Comparison of ENCODE assay signal across 14 cellular contexts in the genomic region with DNA sequence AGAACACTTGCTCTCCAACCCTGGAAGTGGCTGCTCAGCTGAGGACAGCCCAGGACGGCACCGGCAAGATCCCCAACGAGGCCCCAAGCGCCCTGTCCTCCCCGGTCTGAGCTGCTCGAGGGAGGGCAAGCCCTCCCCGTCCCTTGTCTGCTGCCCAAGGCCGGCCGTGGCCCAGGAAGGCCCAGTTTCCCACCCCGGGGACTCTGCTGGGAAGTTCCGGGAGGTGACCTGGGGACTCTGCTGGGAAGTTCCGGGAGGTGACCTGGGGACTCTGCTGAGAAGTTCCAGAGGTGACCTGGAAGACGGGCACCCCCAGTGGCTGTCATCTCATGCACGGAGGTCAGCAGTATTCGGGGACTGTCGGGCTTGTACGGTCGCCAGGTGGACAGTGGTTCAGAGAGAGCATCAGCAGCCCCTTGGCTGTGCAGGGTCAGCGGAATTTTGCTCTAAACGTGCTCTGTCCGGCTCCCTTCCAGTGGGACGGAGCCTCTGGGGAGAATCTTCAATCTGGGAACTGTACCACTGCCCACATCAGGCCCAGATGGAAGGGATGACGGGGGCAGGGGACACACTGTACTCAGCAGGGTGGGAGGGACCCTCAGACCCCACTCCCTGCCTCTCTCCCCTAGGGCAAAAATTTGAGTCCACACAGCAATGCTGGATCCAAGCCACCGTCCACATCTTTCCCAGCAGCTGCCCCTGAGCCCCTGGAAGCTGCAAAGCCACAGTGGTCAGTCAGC. TPM values are rescaled to one million over a fixed set of nuclear protein-coding genes. Genes with fewer than 3 reads are reported as not detected.
DNase-seq lines count a peak whose midpoint lies in the region; ATAC-seq and TF ChIP-seq lines count a peak whose summit lies in the region.
"Had no signal": no experiment of that assay in that cellular context is flagged by ENCODE, and none has a peak within 500 bp of the region (broad histone marks: within the 10 kb centered on the region; RNA-seq: fewer than 3 reads in every experiment).

No MANE protein-coding gene starts in this region.

- peak overlapping the region; percentile 3 for H3K56ac ChIP-seq in mesendoderm (ENCODE audit: low read length)

- H3K9ac ChIP-seq in mesendoderm (ENCODE audit: low read length), result no peak overlapping the region

- DNase-seq in H7 (peak; percentile 52), coronary artery (ENCODE audit: low spot score) (no peak), mesendoderm (no peak), substantia nigra (lab: John Stamatoyannopoulos, UW) (no peak), islet precursor cell (no peak)
- DNase-seq in activated CD8-positive, alpha-beta memory T cell treated with anti-CD3 and anti-CD28 coated beads, Interleukin-2, amount 50 U/mL, for 48 hours, result no peak
- DNase-seq: C1 segment of cervical spinal cord; DMS79 treated with DMSO at 0.1 percent for 48 hours; NCI-H1694; NCI-H446; stimulated activated naive B cell treated with anti-CD40 and anti-IgM and Interleukin-4, amounts not matched to agents 10 μg/mL and 1 μg/mL and 100 μg/mL, for 72 hours had no signal

- H3K4me3 ChIP-seq in H7 (ENCODE audit: insufficient read depth, low read depth, low read length), result no peak overlapping the region
- peak overlapping the region; percentile 17 for H3K4me3 ChIP-seq in coronary artery
- no peak overlapping the region for H3K4me3 ChIP-seq in mesendoderm (ENCODE audit: low read length)
- H3K4me3 ChIP-seq: SJSA1, smooth muscle cell had no signal

- no peaks in the 10 kb centered on the region for H3K79me2 ChIP-seq in mesendoderm (ENCODE audit: control insufficient read depth, insufficient read depth, low read length)

- no peaks in the 10 kb centered on the region for H3K79me1 ChIP-seq in mesendoderm (ENCODE audit: low read length)

- peak overlapping the region; percentile 91 to 92 for H3K27ac ChIP-seq in coronary artery
- H3K27ac ChIP-seq in mesendoderm (ENCODE audit: low read depth, low read length), result no peak overlapping the region
- H3K27ac ChIP-seq in substantia nigra (ENCODE audit: low read depth, low read length, poor library complexity, severe bottlenecking), result peak overlapping the region; percentile 35
- H3K27ac ChIP-seq: SJSA1 had no signal

- no peaks in the 10 kb centered on the region for H3K4me1 ChIP-seq in mesendoderm (ENCODE audit: control insufficient read depth, low read depth, low read length)

- H2BK15ac ChIP-seq in mesendoderm (replicated peaks; ENCODE audit: low read depth), result no peak overlapping the region

- ATAC-seq in GM18502 (IDR thresholded peaks at IDR 0.05; ENCODE audit: poor library complexity, unreplicated experiment), result no peak
- ATAC-seq: stimulated activated naive B cell treated with anti-CD40 and anti-IgM and Interleukin-4, amounts not matched to agents 10 μg/mL and 1 μg/mL and 100 μg/mL, for 72 hours had no signal

- TF ChIP-seq CTCF in coronary artery (IDR thresholded peaks at IDR 0.05), result no peak

- H4K8ac ChIP-seq in mesendoderm (ENCODE audit: low read depth, low read length), result no peak overlapping the region

- H2AK5ac ChIP-seq in mesendoderm (ENCODE audit: low read length), result no peak overlapping the region

- no peak overlapping the region for H2BK120ac ChIP-seq in mesendoderm (ENCODE audit: low read depth, low read length)

- H3K23ac ChIP-seq in mesendoderm (ENCODE audit: low read length), result no peak overlapping the region

- H3K36me3 ChIP-seq in H7 (replicated peaks; ENCODE audit: control insufficient read depth, insufficient read depth, low read length) (no peaks in the 10 kb centered on the region), mesendoderm (ENCODE audit: control insufficient read depth, insufficient read depth, low read length) (no peaks in the 10 kb centered on the region)

- WGBS in mesendoderm (ENCODE audit: extremely low coverage, insufficient coverage, low lambda C conversion rate), result no CpG with 5 or more reads among the region's 24 CpGs

- no peak overlapping the region for H4K5ac ChIP-seq in mesendoderm (ENCODE audit: low read length)

- no peak overlapping the region for H3K4ac ChIP-seq in mesendoderm (ENCODE audit: low read depth, low read length)

- no peak overlapping the region for H3K4me2 ChIP-seq in mesendoderm (ENCODE audit: low read length)
- H3K4me2 ChIP-seq: smooth muscle cell had no signal

- no peak overlapping the region for H2BK5ac ChIP-seq in mesendoderm (ENCODE audit: low read length)

- no peak overlapping the region for H3K18ac ChIP-seq in mesendoderm (ENCODE audit: low read length)

- H3K27me3 ChIP-seq in H7 (ENCODE audit: control insufficient read depth, insufficient read depth, low read length) (no peaks in the 10 kb centered on the region; the same call in 1 of the 2 replicates), mesendoderm (ENCODE audit: insufficient read depth, low read length, poor library complexity) (no peaks in the 10 kb centered on the region)
- H3K27me3 ChIP-seq: SJSA1 had no signal

RNA-seq across cellular contexts. Expression of a gene that starts 7.2 kb away (rescaled TPM):
- 16.6 and 19.3 TPM in 2 replicates for total RNA-seq in H7 (2014; rRNA removed; shearing (Covaris generic))
- polyA plus RNA-seq in mesendoderm (2013, experiment 1 of 2), result 2.0 TPM
- polyA plus RNA-seq in mesendoderm (2013, experiment 2 of 2), result 2.2 TPM

RNA-seq across cellular contexts. Expression of a gene that starts 30.8 kb away (rescaled TPM):
- total RNA-seq in H7 (2014; rRNA removed; shearing (Covaris generic)), result 50.7 and 66.1 TPM in 2 replicates
- polyA plus RNA-seq in mesendoderm (2013, experiment 1 of 2), result 21.7 TPM
- 22.2 TPM for polyA plus RNA-seq in mesendoderm (2013, experiment 2 of 2)
